In the genomic region with DNA sequence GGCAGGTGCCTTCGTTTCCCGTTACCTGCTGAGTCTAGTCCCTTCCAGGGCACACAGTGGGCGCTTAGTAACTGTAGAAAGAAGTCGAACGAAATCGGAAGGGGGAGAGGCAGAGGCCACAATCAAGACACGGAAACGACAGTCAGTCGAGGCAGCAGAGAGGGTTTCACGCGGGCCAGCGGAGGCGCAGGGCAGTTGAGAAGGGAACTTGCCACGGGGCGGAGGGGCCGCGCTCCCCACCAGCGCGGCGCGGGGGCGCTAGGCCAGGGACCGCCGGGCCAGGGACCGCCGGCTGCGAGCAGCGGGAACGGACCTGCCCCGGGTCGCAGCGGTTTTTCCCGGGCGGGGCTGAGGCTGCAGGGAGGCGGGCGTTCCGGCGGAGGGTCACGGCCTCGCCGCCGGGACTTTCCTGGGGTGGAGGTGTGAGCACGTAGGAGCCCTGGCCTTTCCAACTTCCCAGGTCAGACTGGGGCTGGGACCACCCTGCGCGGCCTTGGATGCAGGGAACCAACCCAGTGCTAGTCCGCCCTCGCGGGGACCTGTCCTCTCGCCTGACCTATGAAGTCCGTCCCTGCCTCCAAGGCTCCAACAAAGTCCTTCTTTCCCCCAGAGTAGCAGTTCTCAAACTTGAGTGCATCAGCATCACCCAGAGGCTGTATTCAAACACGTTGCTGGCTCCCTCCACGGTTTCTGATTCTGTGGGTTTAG, we compare ENCODE assay signal across 8 cellular contexts.
DNase-seq lines count a peak whose midpoint lies in the region; ATAC-seq and TF ChIP-seq lines count a peak whose summit lies in the region.

No MANE protein-coding gene starts in this region.

- H3K27me3 Mint-ChIP-seq in HFFc6 (ENCODE audit: insufficient read depth) = peaks cover 3% of the 10 kb centered on the region; the same call in 1 of the 2 replicates
- no peaks in the 10 kb centered on the region for H3K27me3 Mint-ChIP-seq in activated naive CD8-positive, alpha-beta T cell treated with anti-CD3 and anti-CD28 coated beads, Interleukin-2, amount 10 ng/mL, durations not matched to agents 7 days and 5 days

- H3K27ac ChIP-seq in sigmoid colon = peak overlapping the region; percentile 70 to 73 (median 72)

- peaks cover 83% of the 10 kb centered on the region for H3K4me1 Mint-ChIP-seq in HFFc6 (ENCODE audit: low read depth)
- peaks cover 20% of the 10 kb centered on the region for H3K4me1 Mint-ChIP-seq in activated naive CD8-positive, alpha-beta T cell treated with anti-CD3 and anti-CD28 coated beads, Interleukin-2, amount 10 ng/mL, durations not matched to agents 7 days and 5 days

- TF ChIP-seq EP300 in sigmoid colon (IDR thresholded peaks at IDR 0.05) = no peak

- H3K4me1 ChIP-seq in sigmoid colon = peaks cover 0 to 46% (median 40%) of the 10 kb centered on the region in 4 donors

- no peaks in the 10 kb centered on the region for H3K9me3 Mint-ChIP-seq in HFFc6
- no peaks in the 10 kb centered on the region for H3K9me3 Mint-ChIP-seq in activated naive CD8-positive, alpha-beta T cell treated with anti-CD3 and anti-CD28 coated beads, Interleukin-2, amount 10 ng/mL, durations not matched to agents 7 days and 5 days

- peak overlapping the region; percentile 93 for H3K27ac Mint-ChIP-seq in HFFc6
- H3K27ac Mint-ChIP-seq in activated naive CD8-positive, alpha-beta T cell treated with anti-CD3 and anti-CD28 coated beads, Interleukin-2, amount 10 ng/mL, durations not matched to agents 7 days and 5 days = peak overlapping the region; percentile 89

- no peak for DNase-seq in HFFc6
- peak; percentile 79 for DNase-seq in RPMI7951 (ENCODE audit: low read depth)
- peak; percentile 70 for DNase-seq in activated naive CD8-positive, alpha-beta T cell treated with anti-CD3 and anti-CD28 coated beads, Interleukin-2, amount 10 ng/mL, durations not matched to agents 7 days and 5 days
- peak; percentile 41 for DNase-seq in hepatic stellate cell (ENCODE audit: low spot score)
- DNase-seq in sigmoid colon = peak; percentile 73
- no peak for DNase-seq in DMS79 treated with DMSO at 0.1 percent for 48 hours (lab: John Stamatoyannopoulos, UW)
- DNase-seq in foreskin melanocyte = no peak

- TF ChIP-seq CTCF in GM12873 (IDR thresholded peaks at IDR 0.05; ENCODE audit: insufficient read depth, low read depth, low read length, missing control alignments) (peak; percentile 27), HFFc6 (IDR thresholded peaks at IDR 0.05) (peak; percentile 49), sigmoid colon (IDR thresholded peaks at IDR 0.05) (no peak)

- peak; percentile 77 for ATAC-seq in activated naive CD8-positive, alpha-beta T cell treated with anti-CD3 and anti-CD28 coated beads, Interleukin-2, amount 10 ng/mL, durations not matched to agents 7 days and 5 days (ENCODE audit: low read depth)

- peak overlapping the region; percentile 90 for H3K4me3 Mint-ChIP-seq in HFFc6
- peak overlapping the region; percentile 90 for H3K4me3 Mint-ChIP-seq in activated naive CD8-positive, alpha-beta T cell treated with anti-CD3 and anti-CD28 coated beads, Interleukin-2, amount 10 ng/mL, durations not matched to agents 7 days and 5 days

- H3K36me3 Mint-ChIP-seq in HFFc6 (ENCODE audit: low read depth) = no peaks in the 10 kb centered on the region
- no peaks in the 10 kb centered on the region for H3K36me3 Mint-ChIP-seq in activated naive CD8-positive, alpha-beta T cell treated with anti-CD3 and anti-CD28 coated beads, Interleukin-2, amount 10 ng/mL, durations not matched to agents 7 days and 5 days

- H3K36me3 ChIP-seq in sigmoid colon = no peaks in the 10 kb centered on the region

- intact Hi-C loops in sigmoid colon (cut with DNase I) = loop anchor here (5.0 to 10.0 kb wide), 3 partner anchors 102 to 550 kb away; no protein-coding TSS in a partner anchor

- H3K27me3 ChIP-seq in sigmoid colon = no peaks in the 10 kb centered on the region

- WGBS in sigmoid colon, 2 donors = 3 to 5% methylated on average over 52 of the region's 52 CpGs

- no peak for TF ChIP-seq POLR2A in sigmoid colon (IDR thresholded peaks at IDR 0.05)

- H3K4me3 ChIP-seq in sigmoid colon = peak overlapping the region; percentile 35 to 58 (median 53)

- POLR2A ChIA-PET in activated naive CD8-positive, alpha-beta T cell treated with anti-CD3 and anti-CD28 coated beads, Interleukin-2, amount 10 ng/mL, durations not matched to agents 7 days and 5 days (lab: Charles Lee) = interaction anchor here (0.7 to 1.0 kb wide), 3 partner anchors 85 to 363 kb away, joined by 3 to 6 read pairs (median 3); a partner anchor contains a TSS

- H3K9me3 ChIP-seq in sigmoid colon = no peaks in the 10 kb centered on the region

Comparison
In these comparisons a context has a peak if more than half of its experiments do, and no peak if none do; other contexts are left out.
1. CTCF ChIP-seq: peak in GM12873 (single experiment) and HFFc6 (single experiment); none in sigmoid colon (0 of 4).
2. DNase-seq: peak in RPMI7951 (single experiment), activated naive CD8-positive, alpha-beta T cell treated with anti-CD3 and anti-CD28 coated beads, Interleukin-2, amount 10 ng/mL, durations not matched to agents 7 days and 5 days (single experiment), hepatic stellate cell (single experiment) and sigmoid colon (single experiment); none in HFFc6 (single experiment), DMS79 treated with DMSO at 0.1 percent for 48 hours (single experiment) and foreskin melanocyte (single experiment).